Comparison of ENCODE assay signal across 21 cellular contexts in genomic region chr1:59156031-59156430, GRCh38.
A peak's percentile ranks its signal among the peaks of the same experiment; 100 is the strongest.
DNase-seq lines count a peak whose midpoint lies in the region; ATAC-seq, FAIRE-seq and TF ChIP-seq lines count a peak whose summit lies in the region.
"Had no signal": no experiment of that assay in that cellular context is flagged by ENCODE, and none has a peak within 500 bp of the region (broad histone marks: within the 10 kb centered on the region; RNA-seq: fewer than 3 reads in every experiment).

No MANE protein-coding gene starts in this region.

- no peak for TF ChIP-seq CTCF in keratinocyte (optimal IDR thresholded peaks at IDR 0.05 in 1 of 3, IDR thresholded peaks at IDR 0.05 in 1 of 3, conservative IDR thresholded peaks at IDR 0.05 in 1 of 3; ENCODE audit: extremely low read depth in 1 of 3, insufficient read depth in 2 of 3, low read length in 3 of 3)
- TF ChIP-seq CTCF in prostate gland (IDR thresholded peaks at IDR 0.05), result no peak

- H3K9me3 ChIP-seq in adipocyte (ENCODE audit: control insufficient read depth, low read length), result peaks cover 7% of the 10 kb centered on the region
- no peaks in the 10 kb centered on the region for H3K9me3 ChIP-seq in keratinocyte (ENCODE audit: control insufficient read depth, low read depth, low read length)
- peaks cover 0 to 5% (median 0%) of the 10 kb centered on the region in 3 donors for H3K9me3 ChIP-seq in skeletal muscle tissue (ENCODE audit: control insufficient read depth in 3 of 3, low read length in 3 of 3)
- H3K9me3 ChIP-seq in prostate gland, result no peaks in the 10 kb centered on the region
- H3K9me3 ChIP-seq in Karpas-422 (ENCODE audit: low read length), result peaks cover 5% of the 10 kb centered on the region

- peaks cover 43% of the 10 kb centered on the region for H3K4me1 ChIP-seq in adipocyte (ENCODE audit: control insufficient read depth, insufficient read depth, low read length)
- H3K4me1 ChIP-seq in keratinocyte (ENCODE audit: control insufficient read depth, extremely low read depth, insufficient read depth, low read length), result peaks cover 10% of the 10 kb centered on the region
- peaks cover 19 to 31% (median 25%) of the 10 kb centered on the region in 3 donors for H3K4me1 ChIP-seq in skeletal muscle tissue (ENCODE audit: control insufficient read depth in 3 of 3, insufficient read depth in 3 of 3, low read length in 3 of 3)
- H3K4me1 ChIP-seq in prostate gland (replicated peaks), result no peaks in the 10 kb centered on the region
- peaks cover 7% of the 10 kb centered on the region for H3K4me1 ChIP-seq in Karpas-422 (ENCODE audit: low read length)

- ATAC-seq in HG03175 (IDR thresholded peaks at IDR 0.05; ENCODE audit: unreplicated experiment) (no peak), esophagus mucosa (no peak)
- ATAC-seq: Right ventricle myocardium inferior had no signal

- H2AFZ ChIP-seq in keratinocyte (ENCODE audit: control insufficient read depth, low read length) (peak overlapping the region; percentile 70), Karpas-422 (ENCODE audit: low read length) (no peak overlapping the region)

- peaks cover 3% of the 10 kb centered on the region for H3K9me1 ChIP-seq in keratinocyte (ENCODE audit: control insufficient read depth, extremely low read depth, insufficient read depth, low read length)

- dilution Hi-C loops in keratinocyte (cut with MboI; ENCODE audit: extremely low pct_ligation_motif_present, low sequenced_read_pairs), result no loop called here

- DNase-seq in G401 (ENCODE audit: low spot score) (peak; percentile 7), adipocyte (ENCODE audit: low read depth) (no peak), keratinocyte (ENCODE audit: low read depth, low spot score) (no peak), prostate gland (ENCODE audit: low spot score) (no peak), Karpas-422 (no peak)
- DNase-seq: activated CD4-positive, alpha-beta memory T cell treated with anti-CD3 and anti-CD28 coated beads, Interleukin-2, amount 10 ng/mL, durations not matched to agents 7 days and 5 days; activated gamma-delta T cell treated with Interleukin-2 at 50 U/mL for 16 hours; CD4-positive, CD25-positive, alpha-beta regulatory T cell; endodermal cell; GF-D8; H9; NCI-H82; stimulated activated CD4-positive, alpha-beta T cell treated with anti-CD3 and anti-CD28 coated beads, Interleukin-12 subunit alpha, Interleukin-12 subunit beta, amount 100 ng/mL, for 4 hours; stimulated activated CD4-positive, alpha-beta T cell treated with anti-CD3 and anti-CD28 coated beads, Interleukin-4, amount 100 ng/mL, for 4 hours had no signal

- no peaks in the 10 kb centered on the region for H3K36me3 ChIP-seq in adipocyte (ENCODE audit: control insufficient read depth, insufficient read depth, low read length, severe bottlenecking)
- H3K36me3 ChIP-seq in keratinocyte (ENCODE audit: control insufficient read depth in 2 of 2, extremely low read depth in 1 of 2, insufficient read depth in 2 of 2, low read length in 2 of 2), result no peaks in the 10 kb centered on the region
- H3K36me3 ChIP-seq in skeletal muscle tissue (ENCODE audit: control insufficient read depth in 3 of 3, insufficient read depth in 3 of 3, low read length in 3 of 3), result no peaks in the 10 kb centered on the region
- H3K36me3 ChIP-seq in prostate gland, result no peaks in the 10 kb centered on the region
- no peaks in the 10 kb centered on the region for H3K36me3 ChIP-seq in Karpas-422 (ENCODE audit: insufficient read depth, low read length)
- H3K36me3 ChIP-seq: breast epithelium had no signal

- WGBS in prostate gland, result 16% methylated on average over 3 of the region's 3 CpGs

- H3K4me3 ChIP-seq in adipocyte (ENCODE audit: low read length) (no peak overlapping the region), keratinocyte (ENCODE audit: control insufficient read depth in 2 of 3, extremely low read depth in 1 of 3, insufficient read depth in 2 of 3, low read depth in 1 of 3, low read length in 3 of 3) (no peak overlapping the region), skeletal muscle tissue (ENCODE audit: low read length in 3 of 3) (no peak overlapping the region), prostate gland (no peak overlapping the region), Karpas-422 (ENCODE audit: low read length) (no peak overlapping the region)
- H3K4me3 ChIP-seq: breast epithelium, coronary artery had no signal

- no peak for FAIRE-seq in keratinocyte (lab: Jason Lieb, UNC)
- FAIRE-seq: urothelium cell line had no signal

- H3K4me2 ChIP-seq in keratinocyte (ENCODE audit: control insufficient read depth, extremely low read depth, insufficient read depth, low read depth, low read length) (no peak overlapping the region), Karpas-422 (ENCODE audit: low read depth, low read length, poor library complexity, severe bottlenecking) (no peak overlapping the region)

- H4K20me1 ChIP-seq in keratinocyte (ENCODE audit: control insufficient read depth, extremely low read depth, insufficient read depth, low read length) (no peaks in the 10 kb centered on the region), Karpas-422 (ENCODE audit: insufficient read depth, low read depth, low read length) (no peaks in the 10 kb centered on the region)

- H3K27me3 ChIP-seq in adipocyte (replicated peaks; ENCODE audit: control insufficient read depth, insufficient read depth, low read length) (no peaks in the 10 kb centered on the region), keratinocyte (ENCODE audit: control insufficient read depth, extremely low read depth, insufficient read depth, low read length) (no peaks in the 10 kb centered on the region), skeletal muscle tissue (ENCODE audit: control insufficient read depth in 3 of 3, insufficient read depth in 3 of 3, low read length in 3 of 3) (no peaks in the 10 kb centered on the region), prostate gland (replicated peaks; ENCODE audit: insufficient read depth) (no peaks in the 10 kb centered on the region), Karpas-422 (ENCODE audit: low read length) (no peaks in the 10 kb centered on the region)
- H3K27me3 ChIP-seq: breast epithelium had no signal

- no peak overlapping the region for H3K27ac ChIP-seq in keratinocyte (ENCODE audit: control insufficient read depth, insufficient read depth, low read length)
- peak overlapping the region; percentile 55 for H3K27ac ChIP-seq in skeletal muscle tissue (ENCODE audit: low read depth, low read length)
- H3K27ac ChIP-seq in prostate gland, result no peak overlapping the region
- no peak overlapping the region for H3K27ac ChIP-seq in Karpas-422 (ENCODE audit: low read length)

- H3K9me2 ChIP-seq in Karpas-422 (replicated peaks; ENCODE audit: insufficient read depth, low read length), result no peaks in the 10 kb centered on the region

- in situ Hi-C loops in G401 (cut with HindIII; ENCODE audit: low sequenced_read_pairs), result no loop called here

- H3K79me2 ChIP-seq in keratinocyte (ENCODE audit: control insufficient read depth, insufficient read depth, low read length), result no peaks in the 10 kb centered on the region
- no peaks in the 10 kb centered on the region for H3K79me2 ChIP-seq in Karpas-422 (ENCODE audit: low read length)

- no peak for TF ChIP-seq POLR2A in prostate gland (IDR thresholded peaks at IDR 0.05)

- intact Hi-C loops in prostate gland (cut with DNase I), result no loop called here

- peak overlapping the region; percentile 61 for H3K9ac ChIP-seq in adipocyte (ENCODE audit: low read length)
- H3K9ac ChIP-seq in keratinocyte (ENCODE audit: control insufficient read depth, extremely low read depth, insufficient read depth, low read length), result no peak overlapping the region
- H3K9ac ChIP-seq in skeletal muscle tissue (ENCODE audit: low read depth in 1 of 3, low read length in 3 of 3), result no peak overlapping the region
- no peak overlapping the region for H3K9ac ChIP-seq in Karpas-422 (ENCODE audit: low read length)
